Comparison of ENCODE assay signal across 19 cellular contexts in the genomic region with DNA sequence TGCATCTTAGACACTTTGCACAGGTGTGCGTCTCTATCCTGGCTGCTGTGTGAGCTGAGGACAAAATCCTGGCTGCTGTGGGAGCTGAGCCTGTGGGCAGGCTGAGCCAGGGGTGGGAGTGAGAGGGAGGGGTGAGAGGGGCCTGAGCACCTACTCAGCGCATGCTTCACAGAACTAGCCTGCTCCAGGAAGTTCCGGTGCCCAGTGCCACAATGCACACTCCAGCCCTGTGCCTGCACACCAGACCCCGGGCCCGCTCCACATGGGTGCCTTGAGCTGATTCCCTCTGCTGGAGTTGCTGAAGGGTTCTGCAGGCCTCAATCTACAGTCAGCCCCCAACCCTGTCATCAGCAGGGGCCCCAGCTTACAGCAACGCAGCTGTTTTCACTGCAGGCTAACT.
DNase-seq lines count a peak whose midpoint lies in the region; ATAC-seq and TF ChIP-seq lines count a peak whose summit lies in the region.
"Had no signal": no experiment of that assay in that cellular context is flagged by ENCODE, and none has a peak within 500 bp of the region (broad histone marks: within the 10 kb centered on the region; RNA-seq: fewer than 3 reads in every experiment).

No MANE protein-coding gene starts in this region.

- DNase-seq in cardiac septum (ENCODE audit: low spot score) (peak; percentile 70), Right ventricle myocardium inferior (ENCODE audit: missing footprints) (no peak), DND-41 (no peak), upper lobe of right lung (no peak)
- no peak for DNase-seq in activated naive CD8-positive, alpha-beta T cell treated with anti-CD3 and anti-CD28 coated beads, Interleukin-2, amount 50 U/mL, for 24 hours
- DNase-seq: AML-193; Caco-2; Calu3; CD4-positive, alpha-beta T cell; CD8-positive, alpha-beta T cell; DMS79 treated with DMSO at 0.1 percent for 48 hours; EL; GDM1 had no signal

- no peaks in the 10 kb centered on the region for H4K20me1 ChIP-seq in DND-41 (ENCODE audit: insufficient read depth, low read length)

- no peak overlapping the region for H2AFZ ChIP-seq in DND-41 (ENCODE audit: low read depth, low read length)

- TF ChIP-seq CTCF in DND-41 (IDR thresholded peaks at IDR 0.05; ENCODE audit: borderline replicate concordance, extremely low read depth, low read length, poor library complexity, severe bottlenecking) (no peak), upper lobe of right lung (IDR thresholded peaks at IDR 0.05) (no peak)

- H3K36me3 ChIP-seq in DND-41 (ENCODE audit: insufficient read depth, low read length) (no peaks in the 10 kb centered on the region), upper lobe of right lung (no peaks in the 10 kb centered on the region)
- H3K36me3 ChIP-seq: BLaER1 treated with 17β-estradiol and CSF1 and Interleukin-3, amounts not matched to agents 10 nM and 100 nM had no signal

- H3K27ac ChIP-seq in DND-41 (ENCODE audit: low read length) (peak overlapping the region; percentile 64), upper lobe of right lung (no peak overlapping the region)
- H3K27ac ChIP-seq: 22Rv1; BLaER1 treated with 17β-estradiol and CSF1 and Interleukin-3, amounts not matched to agents 10 nM and 100 nM; C4-2B had no signal

- H3K9me3 Mint-ChIP-seq in activated naive CD8-positive, alpha-beta T cell treated with anti-CD3 and anti-CD28 coated beads, Interleukin-2, amount 50 U/mL, for 24 hours, result no peaks in the 10 kb centered on the region
- H3K9me3 Mint-ChIP-seq: CD4-positive, alpha-beta T cell; CD8-positive, alpha-beta T cell had no signal

- no peaks in the 10 kb centered on the region for H3K36me3 Mint-ChIP-seq in activated naive CD8-positive, alpha-beta T cell treated with anti-CD3 and anti-CD28 coated beads, Interleukin-2, amount 50 U/mL, for 24 hours (ENCODE audit: low read depth)
- H3K36me3 Mint-ChIP-seq: CD8-positive, alpha-beta T cell had no signal

- H3K4me1 ChIP-seq in DND-41 (ENCODE audit: insufficient read depth, low read length), result peaks cover 58% of the 10 kb centered on the region
- no peaks in the 10 kb centered on the region for H3K4me1 ChIP-seq in upper lobe of right lung

- H3K27me3 ChIP-seq in DND-41 (ENCODE audit: insufficient read depth, low read length, poor library complexity), result no peaks in the 10 kb centered on the region
- H3K27me3 ChIP-seq in upper lobe of right lung, result no peaks in the 10 kb centered on the region
- H3K27me3 ChIP-seq: BLaER1 treated with 17β-estradiol and CSF1 and Interleukin-3, amounts not matched to agents 10 nM and 100 nM had no signal

- H3K4me2 ChIP-seq in DND-41 (ENCODE audit: insufficient read depth, low read length), result no peak overlapping the region; the same call in 1 of the 2 replicates
- H3K4me2 ChIP-seq: A549 had no signal

- intact Hi-C loops in cardiac septum (cut with DNase I), result no loop called here
- intact Hi-C loops in Right ventricle myocardium inferior (cut with DNase I), result no loop called here
- intact Hi-C loops in upper lobe of right lung (cut with DNase I), result no loop called here

- ATAC-seq in Right ventricle myocardium inferior, result no peak
- ATAC-seq in DND-41 (ENCODE audit: insufficient read depth, low read depth), result no peak
- ATAC-seq in upper lobe of right lung, result peak; percentile 11
- ATAC-seq in activated naive CD8-positive, alpha-beta T cell treated with anti-CD3 and anti-CD28 coated beads, Interleukin-2, amount 50 U/mL, for 24 hours, result no peak
- ATAC-seq: A549; CD8-positive, alpha-beta T cell; GM12878 had no signal

- peaks cover 11% of the 10 kb centered on the region for H3K4me1 Mint-ChIP-seq in activated naive CD8-positive, alpha-beta T cell treated with anti-CD3 and anti-CD28 coated beads, Interleukin-2, amount 50 U/mL, for 24 hours

- H3K4me3 Mint-ChIP-seq in activated naive CD8-positive, alpha-beta T cell treated with anti-CD3 and anti-CD28 coated beads, Interleukin-2, amount 50 U/mL, for 24 hours, result no peak overlapping the region
- H3K4me3 Mint-ChIP-seq: B cell; CD4-positive, alpha-beta T cell; CD8-positive, alpha-beta T cell had no signal

- H3K9me3 ChIP-seq in DND-41 (ENCODE audit: insufficient read depth, low read length, severe bottlenecking) (no peaks in the 10 kb centered on the region), upper lobe of right lung (no peaks in the 10 kb centered on the region)
- H3K9me3 ChIP-seq: BLaER1 treated with 17β-estradiol and CSF1 and Interleukin-3, amounts not matched to agents 10 nM and 100 nM; Caco-2 had no signal

- H3K9ac ChIP-seq in DND-41 (ENCODE audit: low read depth, low read length), result 0 out of 2 replicates have a peak overlapping the region, but pooled peaks have one; percentile 2
- H3K9ac ChIP-seq: BLaER1 treated with 17β-estradiol and CSF1 and Interleukin-3, amounts not matched to agents 10 nM and 100 nM had no signal

- H3K4me3 ChIP-seq in DND-41 (ENCODE audit: low read depth in 1 of 2, low read length in 2 of 2) (no peak overlapping the region), upper lobe of right lung (no peak overlapping the region)
- H3K4me3 ChIP-seq: A549; BLaER1 treated with 17β-estradiol and CSF1 and Interleukin-3, amounts not matched to agents 10 nM and 100 nM; GM12878 had no signal

- H3K27me3 Mint-ChIP-seq in activated naive CD8-positive, alpha-beta T cell treated with anti-CD3 and anti-CD28 coated beads, Interleukin-2, amount 50 U/mL, for 24 hours, result peaks cover 11% of the 10 kb centered on the region

- no peaks in the 10 kb centered on the region for H3K79me2 ChIP-seq in DND-41 (ENCODE audit: insufficient read depth, low read length)

- no peak overlapping the region for H3K27ac Mint-ChIP-seq in activated naive CD8-positive, alpha-beta T cell treated with anti-CD3 and anti-CD28 coated beads, Interleukin-2, amount 50 U/mL, for 24 hours
- H3K27ac Mint-ChIP-seq: B cell; CD4-positive, alpha-beta T cell; CD8-positive, alpha-beta T cell had no signal
